ENCODE assay signal across 17 cellular contexts in the genomic region with DNA sequence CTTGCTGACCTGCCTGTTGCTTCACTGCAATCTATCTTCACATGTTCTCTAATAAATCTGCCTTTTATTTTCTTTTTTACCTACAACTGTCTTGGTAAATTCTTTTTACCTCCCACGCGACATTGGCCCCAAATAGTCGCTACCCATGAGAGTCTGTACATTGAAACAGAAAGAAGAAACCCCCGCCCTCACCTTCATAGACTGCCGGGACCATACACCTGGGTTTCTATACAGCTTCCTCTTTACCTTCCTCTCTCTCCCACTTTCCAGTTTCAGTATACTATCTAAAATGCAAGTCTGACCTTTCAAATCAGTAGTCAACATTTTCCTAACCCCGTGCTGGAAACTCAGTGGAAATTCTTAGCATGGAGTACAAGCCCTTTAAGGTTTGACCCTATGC. TPM values are rescaled to one million over a fixed set of nuclear protein-coding genes. Genes with fewer than 3 reads are reported as not detected.
A peak's percentile ranks its signal among the peaks of the same experiment; 100 is the strongest.
DNase-seq lines count a peak whose midpoint lies in the region; ATAC-seq and TF ChIP-seq lines count a peak whose summit lies in the region.
"Had no signal": no experiment of that assay in that cellular context is flagged by ENCODE, and none has a peak within 500 bp of the region (broad histone marks: within the 10 kb centered on the region; RNA-seq: fewer than 3 reads in every experiment).

No MANE protein-coding gene starts in this region.

- no peaks in the 10 kb centered on the region for H3K36me3 ChIP-seq in A673 (ENCODE audit: insufficient read depth, low read length, poor library complexity, severe bottlenecking)
- H3K36me3 ChIP-seq in esophagus squamous epithelium = no peaks in the 10 kb centered on the region
- H3K36me3 ChIP-seq: colonic mucosa, MG63 had no signal

- H3K27ac ChIP-seq in A673 (ENCODE audit: low read depth, low read length, poor library complexity, severe bottlenecking) (no peak overlapping the region), esophagus squamous epithelium (no peak overlapping the region)
- H3K27ac ChIP-seq: colonic mucosa had no signal

- ATAC-seq in GM19463 (IDR thresholded peaks at IDR 0.05; ENCODE audit: unreplicated experiment) = peak; percentile 44
- ATAC-seq in HG02759 (IDR thresholded peaks at IDR 0.05; ENCODE audit: unreplicated experiment) = peak; percentile 49
- peak; percentile 56 for ATAC-seq in HG03442 (IDR thresholded peaks at IDR 0.05; ENCODE audit: unreplicated experiment)
- no peak for ATAC-seq in GM18861 (IDR thresholded peaks at IDR 0.05; ENCODE audit: unreplicated experiment)
- ATAC-seq: SK-N-SH treated with all-trans-retinoic acid at 6 μM for 48 hours had no signal

- BruUV-seq in A673 (replicated peaks; lab: Mats Ljungman, UMichigan) = no TSS peak

- 76 to 80% methylated on average over 6 of the region's 6 CpGs for WGBS in esophagus squamous epithelium, 2 donors

- H3K4me3 ChIP-seq in GM12864 (ENCODE audit: low read depth, low read length) (peak overlapping the region; percentile 21; the same call in 1 of the 2 replicates), A673 (ENCODE audit: low read depth, low read length, poor library complexity, severe bottlenecking) (no peak overlapping the region), esophagus squamous epithelium (no peak overlapping the region)
- H3K4me3 ChIP-seq: colonic mucosa, MG63 had no signal

- intact Hi-C loops in A673 (cut with micrococcal nuclease; ENCODE audit: unreplicated experiment) = no loop called here
- intact Hi-C loops in esophagus squamous epithelium (cut with DNase I) = no loop called here

- DNase-seq in GM12864 (ENCODE audit: low read depth) = peak; percentile 61
- no peak for DNase-seq in activated CD4-positive, CD25-positive, alpha-beta regulatory T cell (lab: John Stamatoyannopoulos, UW)
- no peak for DNase-seq in A673 (ENCODE audit: low spot score)
- no peak for DNase-seq in esophagus squamous epithelium (lab: John Stamatoyannopoulos, UW)
- DNase-seq: activated T-cell treated with anti-CD3 and anti-CD28 coated beads, Interleukin-2, amount 50 U/mL, for 24 hours; amygdala; Calu3; colonic mucosa; H9; mesendoderm; MG63; trophoblast cell had no signal

- H3K27me3 ChIP-seq in A673 (replicated peaks; ENCODE audit: insufficient read depth, low read depth, low read length, poor library complexity) = peaks cover 68% of the 10 kb centered on the region
- H3K27me3 ChIP-seq in esophagus squamous epithelium = peaks cover 1 to 60% (median 9%) of the 10 kb centered on the region in 4 donors

- H3K4me1 ChIP-seq in A673 (ENCODE audit: insufficient read depth, low read length, poor library complexity, severe bottlenecking) (peaks cover 11% of the 10 kb centered on the region), esophagus squamous epithelium (peaks cover 13 to 25% (median 17%) of the 10 kb centered on the region in 3 donors)

- POLR2A ChIA-PET in A673 (lab: Charles Lee; ENCODE audit: low non-redundant PET) = no interaction called here

- TF ChIP-seq CTCF in GM12864 (IDR thresholded peaks at IDR 0.05; ENCODE audit: low read depth, low read length, missing control alignments) (no peak), A673 (conservative IDR thresholded peaks at IDR 0.05; ENCODE audit: low read depth, low read length) (no peak), esophagus squamous epithelium (IDR thresholded peaks at IDR 0.05) (no peak)

- CTCF ChIA-PET in A673 (lab: Charles Lee) = no interaction called here

- H3K9me3 ChIP-seq in A673 (ENCODE audit: low read depth, low read length, poor library complexity, severe bottlenecking) (no peaks in the 10 kb centered on the region), esophagus squamous epithelium (no peaks in the 10 kb centered on the region)
- H3K9me3 ChIP-seq: colonic mucosa, MG63 had no signal

- TF ChIP-seq POLR2A in esophagus squamous epithelium (IDR thresholded peaks at IDR 0.05) = no peak

RNA-seq across cellular contexts. Expression of a gene that starts 4.8 kb away (rescaled TPM):
- not detected in 2 replicates for total RNA-seq in A673 (2021)
- total RNA-seq in esophagus squamous epithelium = 1 to 10 TPM in 1 of 4 donors, under 1 TPM in 2, not detected in 1; 0.09 to 1.7 (median 0.23) TPM
- total RNA-seq: Calu3 had no signal
